Comparison of ENCODE assay signal across 9 cellular contexts in genomic region chr4:133483600-133484246, GRCh38.
DNase-seq lines count a peak whose midpoint lies in the region; ATAC-seq and TF ChIP-seq lines count a peak whose summit lies in the region.
"Had no signal": no experiment of that assay in that cellular context is flagged by ENCODE, and none has a peak within 500 bp of the region (broad histone marks: within the 10 kb centered on the region; RNA-seq: fewer than 3 reads in every experiment).

No MANE protein-coding gene starts in this region.

- H3K4me3 ChIP-seq in upper lobe of left lung = no peak overlapping the region

- 59 to 65% methylated on average over 4 of the region's 4 CpGs for WGBS in upper lobe of left lung, 2 donors

- H3K27ac ChIP-seq in upper lobe of left lung = no peak overlapping the region

- H3K4me1 ChIP-seq in upper lobe of left lung = no peaks in the 10 kb centered on the region

- no peaks in the 10 kb centered on the region for H3K36me3 Mint-ChIP-seq in nephron progenitor cell (ENCODE audit: low read depth)
- H3K36me3 Mint-ChIP-seq in activated naive CD8-positive, alpha-beta T cell treated with anti-CD3 and anti-CD28 coated beads, Interleukin-2, amount 50 U/mL, for 24 hours (ENCODE audit: low read depth) = no peaks in the 10 kb centered on the region

- no peaks in the 10 kb centered on the region for H3K27me3 ChIP-seq in upper lobe of left lung

- no peaks in the 10 kb centered on the region for H3K4me1 Mint-ChIP-seq in nephron progenitor cell
- no peaks in the 10 kb centered on the region for H3K4me1 Mint-ChIP-seq in activated naive CD8-positive, alpha-beta T cell treated with anti-CD3 and anti-CD28 coated beads, Interleukin-2, amount 50 U/mL, for 24 hours

- peaks cover 4% of the 10 kb centered on the region for H3K9me3 Mint-ChIP-seq in nephron progenitor cell
- H3K9me3 Mint-ChIP-seq in activated naive CD8-positive, alpha-beta T cell treated with anti-CD3 and anti-CD28 coated beads, Interleukin-2, amount 50 U/mL, for 24 hours = no peaks in the 10 kb centered on the region

- no peaks in the 10 kb centered on the region for H3K27me3 Mint-ChIP-seq in nephron progenitor cell (ENCODE audit: low read depth, poor library complexity)
- H3K27me3 Mint-ChIP-seq in activated naive CD8-positive, alpha-beta T cell treated with anti-CD3 and anti-CD28 coated beads, Interleukin-2, amount 50 U/mL, for 24 hours = no peaks in the 10 kb centered on the region

- no peak for TF ChIP-seq POLR2A in upper lobe of left lung (IDR thresholded peaks at IDR 0.05)

- TF ChIP-seq CTCF in nephron progenitor cell (IDR thresholded peaks at IDR 0.05) (peak; percentile 58), upper lobe of left lung (IDR thresholded peaks at IDR 0.05) (peak in 2 of 6 experiments; percentile 22 to 25)

- no peaks in the 10 kb centered on the region for H3K36me3 ChIP-seq in upper lobe of left lung

- in situ Hi-C loops in G401 (cut with HindIII; ENCODE audit: low sequenced_read_pairs) = no loop called here

- DNase-seq in G401 (ENCODE audit: low spot score) = peak; percentile 11
- peak; percentile 79 for DNase-seq in NCI-H1048 (lab: John Stamatoyannopoulos, UW)
- peak; percentile 33 for DNase-seq in cerebellar cortex (ENCODE audit: low spot score)
- peak; percentile 3 for DNase-seq in nephron progenitor cell
- no peak for DNase-seq in upper lobe of left lung
- no peak for DNase-seq in amniotic stem cell (lab: John Stamatoyannopoulos, UW)
- DNase-seq in activated naive CD8-positive, alpha-beta T cell treated with anti-CD3 and anti-CD28 coated beads, Interleukin-2, amount 50 U/mL, for 24 hours = no peak
- DNase-seq: NCI-H187 treated with DMSO at 0.1 percent for 48 hours had no signal

- no peak for TF ChIP-seq EP300 in upper lobe of left lung (IDR thresholded peaks at IDR 0.05)

- no peak overlapping the region for H3K4me3 Mint-ChIP-seq in nephron progenitor cell
- no peak overlapping the region for H3K4me3 Mint-ChIP-seq in activated naive CD8-positive, alpha-beta T cell treated with anti-CD3 and anti-CD28 coated beads, Interleukin-2, amount 50 U/mL, for 24 hours

- no peak overlapping the region for H3K27ac Mint-ChIP-seq in nephron progenitor cell
- no peak overlapping the region for H3K27ac Mint-ChIP-seq in activated naive CD8-positive, alpha-beta T cell treated with anti-CD3 and anti-CD28 coated beads, Interleukin-2, amount 50 U/mL, for 24 hours

- no peaks in the 10 kb centered on the region for H3K9me3 ChIP-seq in upper lobe of left lung

- ATAC-seq in GM21723 (IDR thresholded peaks at IDR 0.05; ENCODE audit: unreplicated experiment) (no peak), upper lobe of left lung (ENCODE audit: low FRiP score in 2 of 2) (no peak)
- ATAC-seq in activated naive CD8-positive, alpha-beta T cell treated with anti-CD3 and anti-CD28 coated beads, Interleukin-2, amount 50 U/mL, for 24 hours = no peak

Comparison
In these comparisons a context has a peak if more than half of its experiments do, and no peak if none do; other contexts are left out.
1. DNase-seq: peak in G401 (single experiment), NCI-H1048 (single experiment), cerebellar cortex (single experiment) and nephron progenitor cell (single experiment); none in upper lobe of left lung (0 of 2), amniotic stem cell (single experiment) and activated naive CD8-positive, alpha-beta T cell treated with anti-CD3 and anti-CD28 coated beads, Interleukin-2, amount 50 U/mL, for 24 hours (single experiment).